Comparison of ENCODE assay signal across 8 cellular contexts in genomic region chr16:77171750-77172635, GRCh38. TPM values are rescaled to one million over a fixed set of nuclear protein-coding genes. Genes with fewer than 3 reads are reported as not detected.
DNase-seq lines count a peak whose midpoint lies in the region; ATAC-seq, FAIRE-seq and TF ChIP-seq lines count a peak whose summit lies in the region.

No MANE protein-coding gene starts in this region.

- H3K9me1 ChIP-seq in keratinocyte (ENCODE audit: control insufficient read depth, extremely low read depth, insufficient read depth, low read length), result no peaks in the 10 kb centered on the region

- no peak overlapping the region for H3K4me3 ChIP-seq in DOHH2 (ENCODE audit: low read length)
- H3K4me3 ChIP-seq in brain microvascular endothelial cell (ENCODE audit: low read depth, low read length), result no peak overlapping the region
- no peak overlapping the region for H3K4me3 ChIP-seq in keratinocyte (ENCODE audit: control insufficient read depth in 2 of 3, extremely low read depth in 1 of 3, insufficient read depth in 2 of 3, low read depth in 1 of 3, low read length in 3 of 3)

- TF ChIP-seq CTCF in DOHH2 (IDR thresholded peaks at IDR 0.05; ENCODE audit: low read depth, low read length, poor library complexity, severe bottlenecking) (peak; percentile 72), brain microvascular endothelial cell (IDR thresholded peaks at IDR 0.05; ENCODE audit: low read depth, low read length, missing control alignments) (peak; percentile 64), keratinocyte (optimal IDR thresholded peaks at IDR 0.05 in 1 of 3, IDR thresholded peaks at IDR 0.05 in 1 of 3, conservative IDR thresholded peaks at IDR 0.05 in 1 of 3; ENCODE audit: extremely low read depth in 1 of 3, insufficient read depth in 2 of 3, low read length in 3 of 3) (peak; percentile 31 to 61 (median 49))

- dilution Hi-C loops in keratinocyte (cut with MboI; ENCODE audit: extremely low pct_ligation_motif_present, low sequenced_read_pairs), result loop anchor here (25.0 kb wide), 1 partner anchor 1385 kb away; no protein-coding TSS in a partner anchor

- no peak overlapping the region for H3K9ac ChIP-seq in keratinocyte (ENCODE audit: control insufficient read depth, extremely low read depth, insufficient read depth, low read length)

- ATAC-seq in GM19324 (IDR thresholded peaks at IDR 0.05; ENCODE audit: low FRiP score, unreplicated experiment) (peak; percentile 43), HG03442 (IDR thresholded peaks at IDR 0.05; ENCODE audit: unreplicated experiment) (peak; percentile 85)

- H3K27me3 ChIP-seq in DOHH2 (ENCODE audit: control insufficient read depth, low read length), result no peaks in the 10 kb centered on the region
- H3K27me3 ChIP-seq in brain microvascular endothelial cell (replicated peaks), result no peaks in the 10 kb centered on the region
- H3K27me3 ChIP-seq in keratinocyte (ENCODE audit: control insufficient read depth, extremely low read depth, insufficient read depth, low read length), result no peaks in the 10 kb centered on the region

- H3K36me3 ChIP-seq in DOHH2 (ENCODE audit: control insufficient read depth, low read length) (no peaks in the 10 kb centered on the region), brain microvascular endothelial cell (replicated peaks) (no peaks in the 10 kb centered on the region), keratinocyte (ENCODE audit: control insufficient read depth in 2 of 2, extremely low read depth in 1 of 2, insufficient read depth in 2 of 2, low read length in 2 of 2) (no peaks in the 10 kb centered on the region)

- H2AFZ ChIP-seq in keratinocyte (ENCODE audit: control insufficient read depth, low read length), result no peak overlapping the region

- peak; percentile 5 for DNase-seq in NCI-H526 treated with DMSO at 0.1 percent for 48 hours (lab: John Stamatoyannopoulos, UW)
- DNase-seq in brain microvascular endothelial cell, result peak; percentile 62
- peak; percentile 28 for DNase-seq in keratinocyte (ENCODE audit: low read depth, low spot score)
- peak; percentile 90 for DNase-seq in superior temporal gyrus (ENCODE audit: extremely low spot score)
- no peak for DNase-seq in stimulated activated CD4-positive, alpha-beta T cell treated with anti-CD3 and anti-CD28 coated beads, Interleukin-12 subunit alpha, Interleukin-12 subunit beta, amount 100 ng/mL, for 4 hours

- H3K79me2 ChIP-seq in DOHH2 (ENCODE audit: control insufficient read depth, low read length) (no peaks in the 10 kb centered on the region), keratinocyte (ENCODE audit: control insufficient read depth, insufficient read depth, low read length) (no peaks in the 10 kb centered on the region)

- in situ Hi-C loops in brain microvascular endothelial cell (cut with HindIII; ENCODE audit: low pct_ligation_motif_present, low sequenced_read_pairs), result no loop called here

- FAIRE-seq in keratinocyte (lab: Jason Lieb, UNC), result peak; percentile 29

- H3K27ac ChIP-seq in DOHH2 (ENCODE audit: low read depth, low read length) (no peak overlapping the region), brain microvascular endothelial cell (no peak overlapping the region), keratinocyte (ENCODE audit: control insufficient read depth, insufficient read depth, low read length) (no peak overlapping the region)

- no peaks in the 10 kb centered on the region for H4K20me1 ChIP-seq in DOHH2 (ENCODE audit: control insufficient read depth, insufficient read depth, low read depth, low read length)
- no peaks in the 10 kb centered on the region for H4K20me1 ChIP-seq in keratinocyte (ENCODE audit: control insufficient read depth, extremely low read depth, insufficient read depth, low read length)

- H3K9me3 ChIP-seq in DOHH2 (ENCODE audit: control insufficient read depth, insufficient read depth, low read length) (0 out of 2 replicates have a peak, but pooled peaks cover 3% of the 10 kb centered on the region), keratinocyte (ENCODE audit: control insufficient read depth, low read depth, low read length) (no peaks in the 10 kb centered on the region)

- H3K4me1 ChIP-seq in DOHH2 (ENCODE audit: control insufficient read depth, low read length) (peaks cover 22% of the 10 kb centered on the region), keratinocyte (ENCODE audit: control insufficient read depth, extremely low read depth, insufficient read depth, low read length) (no peaks in the 10 kb centered on the region)

- H3K9me2 ChIP-seq in DOHH2 (replicated peaks; ENCODE audit: control insufficient read depth, low read length), result no peaks in the 10 kb centered on the region

- H3K4me2 ChIP-seq in DOHH2 (ENCODE audit: low read length) (no peak overlapping the region), keratinocyte (ENCODE audit: control insufficient read depth, extremely low read depth, insufficient read depth, low read depth, low read length) (no peak overlapping the region)

- H3F3A ChIP-seq in DOHH2 (ENCODE audit: control insufficient read depth, insufficient read depth), result no peaks in the 10 kb centered on the region

RNA-seq across cellular contexts. Expression of gene MON1B, which starts 19.0 kb away (rescaled TPM):
- polyA plus RNA-seq in keratinocyte, result 9.1 to 18.3 TPM (median 9.7 TPM) in 3 replicates
- 10.7 TPM for polyA plus RNA-seq in keratinocyte (2011; ENCODE audit: low read depth)
- 10.4 and 11.5 TPM in 2 replicates for polyA plus RNA-seq in keratinocyte (2011; cell fraction: cytosol; rRNA removed)
- 31.0 and 38.3 TPM in 2 replicates for polyA plus RNA-seq in keratinocyte (2011; cell fraction: nucleus; rRNA removed)
- polyA plus RNA-seq in keratinocyte (2012; ENCODE audit: low replicate concordance), result 11.0 and 19.5 TPM in 2 replicates
- polyA minus RNA-seq in keratinocyte, result 11.2 to 41.5 TPM (median 14.8 TPM) in 3 replicates
- 19.4 TPM for polyA minus RNA-seq in keratinocyte (2011; cell fraction: cytosol; rRNA and poly(A)+ RNA removed)
- 14.0 and 14.7 TPM in 2 replicates for polyA minus RNA-seq in keratinocyte (2011; cell fraction: nucleus; rRNA and poly(A)+ RNA removed)

RNA-seq across cellular contexts. Expression of gene SYCE1L, which starts 27.2 kb away (rescaled TPM):
- 0.21 to 0.91 TPM (median 0.24 TPM) in 3 replicates for polyA plus RNA-seq in keratinocyte
- polyA plus RNA-seq in keratinocyte (2011; ENCODE audit: low read depth), result 0.54 TPM
- polyA plus RNA-seq in keratinocyte (2011; cell fraction: cytosol; rRNA removed), result not detected in 2 replicates
- polyA plus RNA-seq in keratinocyte (2011; cell fraction: nucleus; rRNA removed), result 0.31 and 0.89 TPM in 2 replicates
- 0.56 and 3.9 TPM in 2 replicates for polyA plus RNA-seq in keratinocyte (2012; ENCODE audit: low replicate concordance)
- not detected in 3 replicates for polyA minus RNA-seq in keratinocyte
- polyA minus RNA-seq in keratinocyte (2011; cell fraction: cytosol; rRNA and poly(A)+ RNA removed), result not detected
- polyA minus RNA-seq in keratinocyte (2011; cell fraction: nucleus; rRNA and poly(A)+ RNA removed), result not detected in 2 replicates
